Comparison of ENCODE assay signal across 1 cellular context in the genomic region with DNA sequence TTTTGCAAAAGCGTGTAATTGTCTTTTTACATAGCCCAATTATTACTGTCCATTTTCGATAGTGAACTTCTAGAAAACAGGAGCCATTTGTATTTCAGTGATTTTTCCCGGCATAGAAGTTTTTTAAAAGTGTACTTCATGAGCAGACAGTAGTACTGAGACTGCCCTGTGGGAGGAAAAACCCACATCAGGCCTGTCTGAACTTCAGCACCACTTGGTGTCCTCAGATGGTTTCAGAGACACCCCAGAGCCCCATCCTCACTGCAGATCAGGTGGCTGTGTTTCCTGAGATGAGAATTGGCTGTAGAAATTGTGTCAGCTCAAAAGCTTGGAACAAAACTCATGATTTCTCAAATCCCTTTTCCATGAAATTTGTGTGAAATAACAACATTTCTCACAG.
TF ChIP-seq lines count a peak whose summit lies in the region.

No MANE protein-coding gene starts in this region.

TF ChIP-seq in GM23338, 12 proteins besides CTCF, POLR2A, EP300 and RAD21 (continued from another document):
- TF ChIP-seq, protein P1, sequence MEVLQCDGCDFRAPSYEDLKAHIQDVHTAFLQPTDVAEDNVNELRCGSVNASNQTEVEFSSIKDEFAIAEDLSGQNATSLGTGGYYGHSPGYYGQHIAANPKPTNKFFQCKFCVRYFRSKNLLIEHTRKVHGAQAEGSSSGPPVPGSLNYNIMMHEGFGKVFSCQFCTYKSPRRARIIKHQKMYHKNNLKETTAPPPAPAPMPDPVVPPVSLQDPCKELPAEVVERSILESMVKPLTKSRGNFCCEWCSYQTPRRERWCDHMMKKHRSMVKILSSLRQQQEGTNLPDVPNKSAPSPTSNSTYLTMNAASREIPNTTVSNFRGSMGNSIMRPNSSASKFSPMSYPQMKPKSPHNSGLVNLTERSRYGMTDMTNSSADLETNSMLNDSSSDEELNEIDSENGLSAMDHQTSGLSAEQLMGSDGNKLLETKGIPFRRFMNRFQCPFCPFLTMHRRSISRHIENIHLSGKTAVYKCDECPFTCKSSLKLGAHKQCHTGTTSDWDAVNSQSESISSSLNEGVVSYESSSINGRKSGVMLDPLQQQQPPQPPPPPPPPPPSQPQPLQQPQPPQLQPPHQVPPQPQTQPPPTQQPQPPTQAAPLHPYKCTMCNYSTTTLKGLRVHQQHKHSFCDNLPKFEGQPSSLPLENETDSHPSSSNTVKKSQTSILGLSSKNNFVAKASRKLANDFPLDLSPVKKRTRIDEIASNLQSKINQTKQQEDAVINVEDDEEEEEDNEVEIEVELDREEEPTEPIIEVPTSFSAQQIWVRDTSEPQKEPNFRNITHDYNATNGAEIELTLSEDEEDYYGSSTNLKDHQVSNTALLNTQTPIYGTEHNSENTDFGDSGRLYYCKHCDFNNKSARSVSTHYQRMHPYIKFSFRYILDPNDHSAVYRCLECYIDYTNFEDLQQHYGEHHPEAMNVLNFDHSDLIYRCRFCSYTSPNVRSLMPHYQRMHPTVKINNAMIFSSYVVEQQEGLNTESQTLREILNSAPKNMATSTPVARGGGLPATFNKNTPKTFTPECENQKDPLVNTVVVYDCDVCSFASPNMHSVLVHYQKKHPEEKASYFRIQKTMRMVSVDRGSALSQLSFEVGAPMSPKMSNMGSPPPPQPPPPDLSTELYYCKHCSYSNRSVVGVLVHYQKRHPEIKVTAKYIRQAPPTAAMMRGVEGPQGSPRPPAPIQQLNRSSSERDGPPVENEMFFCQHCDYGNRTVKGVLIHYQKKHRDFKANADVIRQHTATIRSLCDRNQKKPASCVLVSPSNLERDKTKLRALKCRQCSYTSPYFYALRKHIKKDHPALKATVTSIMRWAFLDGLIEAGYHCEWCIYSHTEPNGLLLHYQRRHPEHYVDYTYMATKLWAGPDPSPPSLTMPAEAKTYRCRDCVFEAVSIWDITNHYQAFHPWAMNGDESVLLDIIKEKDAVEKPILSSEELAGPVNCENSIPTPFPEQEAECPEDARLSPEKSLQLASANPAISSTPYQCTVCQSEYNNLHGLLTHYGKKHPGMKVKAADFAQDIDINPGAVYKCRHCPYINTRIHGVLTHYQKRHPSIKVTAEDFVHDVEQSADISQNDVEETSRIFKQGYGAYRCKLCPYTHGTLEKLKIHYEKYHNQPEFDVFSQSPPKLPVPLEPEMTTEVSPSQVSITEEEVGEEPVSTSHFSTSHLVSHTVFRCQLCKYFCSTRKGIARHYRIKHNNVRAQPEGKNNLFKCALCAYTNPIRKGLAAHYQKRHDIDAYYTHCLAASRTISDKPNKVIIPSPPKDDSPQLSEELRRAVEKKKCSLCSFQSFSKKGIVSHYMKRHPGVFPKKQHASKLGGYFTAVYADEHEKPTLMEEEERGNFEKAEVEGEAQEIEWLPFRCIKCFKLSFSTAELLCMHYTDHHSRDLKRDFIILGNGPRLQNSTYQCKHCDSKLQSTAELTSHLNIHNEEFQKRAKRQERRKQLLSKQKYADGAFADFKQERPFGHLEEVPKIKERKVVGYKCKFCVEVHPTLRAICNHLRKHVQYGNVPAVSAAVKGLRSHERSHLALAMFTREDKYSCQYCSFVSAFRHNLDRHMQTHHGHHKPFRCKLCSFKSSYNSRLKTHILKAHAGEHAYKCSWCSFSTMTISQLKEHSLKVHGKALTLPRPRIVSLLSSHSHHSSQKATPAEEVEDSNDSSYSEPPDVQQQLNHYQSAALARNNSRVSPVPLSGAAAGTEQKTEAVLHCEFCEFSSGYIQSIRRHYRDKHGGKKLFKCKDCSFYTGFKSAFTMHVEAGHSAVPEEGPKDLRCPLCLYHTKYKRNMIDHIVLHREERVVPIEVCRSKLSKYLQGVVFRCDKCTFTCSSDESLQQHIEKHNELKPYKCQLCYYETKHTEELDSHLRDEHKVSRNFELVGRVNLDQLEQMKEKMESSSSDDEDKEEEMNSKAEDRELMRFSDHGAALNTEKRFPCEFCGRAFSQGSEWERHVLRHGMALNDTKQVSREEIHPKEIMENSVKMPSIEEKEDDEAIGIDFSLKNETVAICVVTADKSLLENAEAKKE (CRISPR knock-in tag; IDR thresholded peaks at IDR 0.05): 0 out of 2 replicates have a peak, but pooled peaks have one; percentile 40
- TF ChIP-seq ETS1 (IDR thresholded peaks at IDR 0.05) (no peak), CREB1 (CRISPR knock-in tag; IDR thresholded peaks at IDR 0.05; ENCODE audit: low read depth) (no peak)
TF ChIP-seq in GM23338: peak in this region for 1.
